Comparison of ENCODE assay signal across 8 cellular contexts in genomic region chr1:160085686-160086089, GRCh38. TPM values are rescaled to one million over a fixed set of nuclear protein-coding genes. Genes with fewer than 3 reads are reported as not detected.
A peak's percentile ranks its signal among the peaks of the same experiment; 100 is the strongest.
DNase-seq lines count a peak whose midpoint lies in the region; ATAC-seq and TF ChIP-seq lines count a peak whose summit lies in the region.

No MANE protein-coding gene starts in this region.

- H3K4me3 ChIP-seq in MM.1S (ENCODE audit: low read length) (no peak overlapping the region), fibroblast of the aortic adventitia (ENCODE audit: low read depth, low read length) (no peak overlapping the region), neutrophil (ENCODE audit: low read depth in 1 of 2, low read length in 1 of 2) (no peak overlapping the region)

- peak; percentile 78 for DNase-seq in ELR (ENCODE audit: low read depth)
- peak; percentile 84 for DNase-seq in MM.1S
- peak; percentile 64 to 69 for DNase-seq in SHP77 (lab: John Stamatoyannopoulos, UW)
- DNase-seq in activated T-helper 9 cell treated with anti-CD3 and anti-CD28 coated beads, Interleukin-2, amount 50 U/mL, for 16 hours (ENCODE audit: low read depth) = peak; percentile 62
- peak; percentile 77 for DNase-seq in fibroblast of the aortic adventitia (ENCODE audit: low read depth)
- peak; percentile 24 to 93 (median 80) for DNase-seq in substantia nigra (lab: John Stamatoyannopoulos, UW)

- TF ChIP-seq CTCF in MM.1S (IDR thresholded peaks at IDR 0.05; ENCODE audit: low read length) (peak; percentile 97), fibroblast of the aortic adventitia (IDR thresholded peaks at IDR 0.05; ENCODE audit: insufficient read depth, low read length) (peak; percentile 89), neutrophil (IDR thresholded peaks at IDR 0.05) (peak; percentile 41)

- no peak for ATAC-seq in HG03571 (IDR thresholded peaks at IDR 0.05; ENCODE audit: unreplicated experiment)

- H3K9me2 ChIP-seq in MM.1S (replicated peaks; ENCODE audit: insufficient read depth, low read length) = no peaks in the 10 kb centered on the region

- H3K27me3 ChIP-seq in MM.1S (replicated peaks; ENCODE audit: insufficient read depth, low read length) (peaks cover 27% of the 10 kb centered on the region), neutrophil (peaks cover 58% of the 10 kb centered on the region)

- no peak overlapping the region for H2AFZ ChIP-seq in MM.1S (ENCODE audit: low read length)

- peaks cover 16% of the 10 kb centered on the region for H3K4me1 ChIP-seq in MM.1S (ENCODE audit: low read length)
- peaks cover 0 to 8% of the 10 kb centered on the region in 2 experiments for H3K4me1 ChIP-seq in neutrophil (ENCODE audit: control insufficient read depth in 1 of 2, insufficient read depth in 1 of 2, low read depth in 1 of 2, low read length in 1 of 2)

- H3F3A ChIP-seq in MM.1S (ENCODE audit: insufficient read depth, low read length) = peaks cover 6% of the 10 kb centered on the region; the same call in 1 of the 2 replicates

- H3K9ac ChIP-seq in MM.1S (ENCODE audit: low read length) = no peak overlapping the region

- no peaks in the 10 kb centered on the region for H3K79me2 ChIP-seq in MM.1S (ENCODE audit: low read length)

- no peak overlapping the region for H3K4me2 ChIP-seq in MM.1S (ENCODE audit: low read depth, low read length)

- no peak overlapping the region for H3K27ac ChIP-seq in MM.1S (ENCODE audit: low read length)
- no peak overlapping the region for H3K27ac ChIP-seq in neutrophil
- H3K27ac ChIP-seq in substantia nigra (ENCODE audit: low read depth, low read length, poor library complexity, severe bottlenecking) = peak overlapping the region; percentile 75

- H3K9me3 ChIP-seq in MM.1S (replicated peaks; ENCODE audit: insufficient read depth, low read length) (no peaks in the 10 kb centered on the region), neutrophil (no peaks in the 10 kb centered on the region)

- H3K36me3 ChIP-seq in MM.1S (replicated peaks; ENCODE audit: insufficient read depth, low read length) (no peaks in the 10 kb centered on the region), neutrophil (no peaks in the 10 kb centered on the region)

- H4K20me1 ChIP-seq in MM.1S (ENCODE audit: insufficient read depth, low read length) = no peaks in the 10 kb centered on the region

RNA-seq across cellular contexts. Expression of gene KCNJ9, which starts 4.3 kb away (rescaled TPM):
- total RNA-seq in fibroblast of the aortic adventitia (ENCODE audit: low replicate concordance) = 0.08 TPM in 1 of 2 replicates, not detected in the other

RNA-seq across cellular contexts. Expression of gene IGSF8, which starts 12.7 kb away (rescaled TPM):
- 10.1 and 10.8 TPM in 2 replicates for total RNA-seq in fibroblast of the aortic adventitia (ENCODE audit: low replicate concordance)

RNA-seq across cellular contexts. Expression of gene KCNJ10, which starts 15.7 kb away (rescaled TPM):
- total RNA-seq in fibroblast of the aortic adventitia (ENCODE audit: low replicate concordance) = not detected in 2 replicates

RNA-seq across cellular contexts. Expression of gene ATP1A2, which starts 29.9 kb away (rescaled TPM):
- total RNA-seq in fibroblast of the aortic adventitia (ENCODE audit: low replicate concordance) = 0.27 TPM in 1 of 2 replicates, not detected in the other

RNA-seq across cellular contexts. Expression of gene PIGM, which starts 53.9 kb away (rescaled TPM):
- 3.3 and 7.7 TPM in 2 replicates for total RNA-seq in fibroblast of the aortic adventitia (ENCODE audit: low replicate concordance)

Comparison
In these comparisons a context has a peak if more than half of its experiments do, and no peak if none do; other contexts are left out.
1. CTCF ChIP-seq: peak in every context shown above with its lines; median percentile 97 in MM.1S; 89 in fibroblast of the aortic adventitia; 41 in neutrophil.